Comparison of ENCODE assay signal across 29 cellular contexts in genomic region chr5:177015156-177015555, GRCh38.
"Had no signal": no experiment of that assay in that cellular context is flagged by ENCODE, and none has a peak within 500 bp of the region (broad histone marks: within the 10 kb centered on the region; RNA-seq: fewer than 3 reads in every experiment).

No MANE protein-coding gene starts in this region.

- H3K4me2 ChIP-seq: smooth muscle cell had no signal

- DNase-seq: naive B cell; naive thymus-derived CD8-positive, alpha-beta T cell; nephron progenitor cell; occipital lobe; ovary; posterior cingulate gyrus; psoas muscle; right cardiac atrium; right lobe of liver; sigmoid colon; spleen; stimulated activated CD4-positive, alpha-beta T cell treated with anti-CD3 and anti-CD28 coated beads, Interleukin-15, amount 100 ng/mL, for 24 hours; stimulated activated CD4-positive, alpha-beta T cell treated with anti-CD3 and anti-CD28 coated beads, Interleukin-2, amount 100 ng/mL, for 24 hours; stimulated activated CD4-positive, alpha-beta T cell treated with anti-CD3 and anti-CD28 coated beads, Interleukin-2, amount 100 ng/mL, for 48 hours; stimulated activated CD4-positive, alpha-beta T cell treated with anti-CD3 and anti-CD28 coated beads, Interleukin-4, amount 100 ng/mL, for 24 hours; stimulated activated naive B cell treated with anti-CD40 and anti-IgM and Interleukin-4, amounts not matched to agents 10 μg/mL and 1 μg/mL and 100 μg/mL, for 72 hours; stimulated activated naive CD8-positive, alpha-beta T cell treated with anti-CD3 and anti-CD28 coated beads, Interleukin-15, amount 100 ng/mL, for 72 hours; stimulated activated naive CD8-positive, alpha-beta T cell treated with anti-CD3 and anti-CD28 coated beads, Interleukin-15, Interleukin-2, amounts not matched to agents 100 U/mL and 50 U/mL, for 24 hours; substantia nigra; testis; tibial artery; transverse colon; upper lobe of left lung had no signal

- H3K4me3 ChIP-seq: ovary, psoas muscle, right lobe of liver, sigmoid colon, smooth muscle cell, spleen, suprapubic skin, testis, tibial artery, transverse colon, upper lobe of left lung, vagina had no signal

- H3K36me3 ChIP-seq: ovary, right lobe of liver, sigmoid colon, spleen, suprapubic skin, tibial artery, transverse colon, upper lobe of left lung, vagina had no signal

- H3K9me3 ChIP-seq: ovary, psoas muscle, right lobe of liver, sigmoid colon, spleen, suprapubic skin, testis, tibial artery, transverse colon, upper lobe of left lung, vagina had no signal

- ATAC-seq: naive thymus-derived CD8-positive, alpha-beta T cell; natural killer cell treated with Interleukin-12 subunit alpha and Interleukin-12 subunit beta and Interleukin-15 and Interleukin-18, amount 100 ng/mL, for 72 hours; psoas muscle; right cardiac atrium; right lobe of liver; stimulated activated effector memory CD8-positive, alpha-beta T cell treated with anti-CD3 and anti-CD28 coated beads, Interleukin-12 subunit alpha, Interleukin-12 subunit beta, amount 100 ng/mL, for 72 hours; stimulated activated naive B cell treated with anti-CD40 and anti-IgM and Interleukin-4, amounts not matched to agents 10 μg/mL and 1 μg/mL and 100 μg/mL, for 72 hours; stimulated activated naive CD8-positive, alpha-beta T cell treated with anti-CD3 and anti-CD28 coated beads, Interleukin-15, amount 100 ng/mL, for 72 hours; stimulated activated naive CD8-positive, alpha-beta T cell treated with anti-CD3 and anti-CD28 coated beads, Interleukin-15, Interleukin-2, amounts not matched to agents 100 U/mL and 50 U/mL, for 24 hours had no signal

- H3K27me3 ChIP-seq: ovary, right lobe of liver, sigmoid colon, spleen, suprapubic skin, testis, tibial artery, transverse colon, upper lobe of left lung, vagina had no signal

- H3K9ac ChIP-seq: parathyroid adenoma had no signal

- H3K27ac ChIP-seq: ovary, parathyroid adenoma, psoas muscle, right lobe of liver, sigmoid colon, spleen, suprapubic skin, testis, tibial artery, transverse colon, upper lobe of left lung, vagina had no signal

- H3K4me1 ChIP-seq: parathyroid adenoma, psoas muscle, right lobe of liver, spleen, suprapubic skin, testis, upper lobe of left lung, vagina had no signal

- H2AFZ ChIP-seq: parathyroid adenoma had no signal
